In genomic region chr18:63981719-63982118, GRCh38 we compare ENCODE assay signal across 28 cellular contexts. TPM values are rescaled to one million over a fixed set of nuclear protein-coding genes. Genes with fewer than 3 reads are reported as not detected.
"Had no signal": no experiment of that assay in that cellular context is flagged by ENCODE, and none has a peak within 500 bp of the region (broad histone marks: within the 10 kb centered on the region; RNA-seq: fewer than 3 reads in every experiment).

No MANE protein-coding gene starts in this region.

- H3K4me3 Mint-ChIP-seq: activated CD8-positive, alpha-beta T cell treated with anti-CD3 and anti-CD28 coated beads, Interleukin-2, amount 10 ng/mL, durations not matched to agents 7 days and 5 days; activated T-helper 17 cell treated with anti-CD3 and anti-CD28 coated beads, Interleukin-2, amount 50 U/mL, for 72 hours; central memory CD8-positive, alpha-beta T cell; effector memory CD8-positive, alpha-beta T cell; mesothelial cell of epicardium; natural killer cell; type B pancreatic cell had no signal

- H3K4me1 ChIP-seq: parathyroid adenoma, vagina had no signal

- H3K9me3 ChIP-seq: stomach, vagina had no signal

- H3K4me3 ChIP-seq: dorsolateral prefrontal cortex, stomach, vagina had no signal

- H3K27ac ChIP-seq: brain microvascular endothelial cell, dorsolateral prefrontal cortex, parathyroid adenoma, stomach, vagina had no signal

- DNase-seq: activated CD4-positive, alpha-beta T cell treated with anti-CD3 and anti-CD28 coated beads for 48 hours; activated CD8-positive, alpha-beta T cell treated with anti-CD3 and anti-CD28 coated beads, Interleukin-2, amount 10 ng/mL, durations not matched to agents 7 days and 5 days; aorta; brain microvascular endothelial cell; dorsolateral prefrontal cortex; effector memory CD8-positive, alpha-beta T cell; glutamatergic neuron; hippocampal formation; kidney glomerular epithelial cell; left ventricle myocardium superior; mammary epithelial cell; natural killer cell; right cardiac atrium; stimulated activated CD4-positive, alpha-beta T cell treated with anti-CD3 and anti-CD28 coated beads, Interleukin-12 subunit alpha, Interleukin-12 subunit beta, amount 100 ng/mL, for 4 hours; stimulated activated CD4-positive, alpha-beta T cell treated with anti-CD3 and anti-CD28 coated beads, Interleukin-4, amount 100 ng/mL, for 4 hours; stomach had no signal

- H2AFZ ChIP-seq: parathyroid adenoma had no signal

- H3K9me3 Mint-ChIP-seq: activated naive CD4-positive, alpha-beta T cell treated with anti-CD3 and anti-CD28 coated beads, Interleukin-2, amount 50 U/mL, for 72 hours; activated T-helper 17 cell treated with anti-CD3 and anti-CD28 coated beads, Interleukin-2, amount 50 U/mL, for 72 hours; central memory CD8-positive, alpha-beta T cell; effector memory CD8-positive, alpha-beta T cell; mesothelial cell of epicardium; natural killer cell; type B pancreatic cell had no signal

- H3K27me3 Mint-ChIP-seq: activated T-helper 17 cell treated with anti-CD3 and anti-CD28 coated beads, Interleukin-2, amount 50 U/mL, for 72 hours; central memory CD8-positive, alpha-beta T cell; effector memory CD8-positive, alpha-beta T cell; type B pancreatic cell had no signal

- H3K79me2 ChIP-seq: parathyroid adenoma had no signal

- ATAC-seq: activated CD8-positive, alpha-beta T cell treated with anti-CD3 and anti-CD28 coated beads, Interleukin-2, amount 10 ng/mL, durations not matched to agents 7 days and 5 days; activated T-helper 17 cell treated with anti-CD3 and anti-CD28 coated beads, Interleukin-2, amount 50 U/mL, for 72 hours; effector memory CD8-positive, alpha-beta T cell; esophagus mucosa; left ventricle myocardium superior; natural killer cell; right cardiac atrium had no signal

- H3K27ac Mint-ChIP-seq: activated CD8-positive, alpha-beta T cell treated with anti-CD3 and anti-CD28 coated beads, Interleukin-2, amount 10 ng/mL, durations not matched to agents 7 days and 5 days; activated T-helper 17 cell treated with anti-CD3 and anti-CD28 coated beads, Interleukin-2, amount 50 U/mL, for 72 hours; mesothelial cell of epicardium; natural killer cell; type B pancreatic cell had no signal

- H3K27me3 ChIP-seq: brain microvascular endothelial cell, dorsolateral prefrontal cortex, stomach, vagina had no signal

- H3K9ac ChIP-seq: parathyroid adenoma had no signal

RNA-seq across cellular contexts. Expression of gene HMSD, which starts 32.6 kb away (rescaled TPM):
- total RNA-seq: endothelial cell of umbilical vein, frontal cortex, natural killer cell, pulmonary artery endothelial cell, skeletal muscle tissue, stomach, vagina had no signal
